11 cellular contexts compared by ENCODE assay signal in genomic region chr21:45365608-45366241, GRCh38. TPM values are rescaled to one million over a fixed set of nuclear protein-coding genes. Genes with fewer than 3 reads are reported as not detected.
DNase-seq lines count a peak whose midpoint lies in the region; ATAC-seq and TF ChIP-seq lines count a peak whose summit lies in the region.
"Had no signal": no experiment of that assay in that cellular context is flagged by ENCODE, and none has a peak within 500 bp of the region (broad histone marks: within the 10 kb centered on the region; RNA-seq: fewer than 3 reads in every experiment).

No MANE protein-coding gene starts in this region.

- H3K23ac ChIP-seq in neuronal stem cell (ENCODE audit: low read depth, low read length, poor library complexity), result no peak overlapping the region

- H3K27me3 ChIP-seq in esophagus (ENCODE audit: control insufficient read depth in 1 of 2, insufficient read depth in 2 of 2, low read length in 2 of 2) (no peaks in the 10 kb centered on the region), neuronal stem cell (ENCODE audit: control insufficient read depth in 3 of 3, insufficient read depth in 3 of 3, low read depth in 1 of 3, low read length in 3 of 3) (peaks cover 0 to 16% (median 0%) of the 10 kb centered on the region in 3 experiments)
- H3K27me3 ChIP-seq: cardiac muscle cell had no signal

- H2BK120ac ChIP-seq in neuronal stem cell (ENCODE audit: low read depth, low read length), result no peak overlapping the region

- POLR2A ChIA-PET in AG04449 (lab: Yijun Ruan, JAX), result no interaction called here

- H3K4me3 ChIP-seq in AG04449 (ENCODE audit: low read depth, low read length) (no peak overlapping the region), esophagus (ENCODE audit: low read depth in 1 of 2, low read length in 2 of 2) (no peak overlapping the region), neuronal stem cell (ENCODE audit: low read length in 2 of 2) (no peak overlapping the region)
- H3K4me3 ChIP-seq: cardiac muscle cell had no signal

- H2AFZ ChIP-seq in neuronal stem cell (ENCODE audit: low read length), result no peak overlapping the region

- CTCF ChIA-PET in AG04449 (lab: Yijun Ruan, JAX), result no interaction called here

- peaks cover 2% of the 10 kb centered on the region for H3K79me1 ChIP-seq in neuronal stem cell (ENCODE audit: low read depth, low read length)

- H3K36me3 Mint-ChIP-seq in CD14-positive monocyte (no peaks in the 10 kb centered on the region), T-helper 17 cell (ENCODE audit: low read depth) (no peaks in the 10 kb centered on the region)

- no peak for TF ChIP-seq CTCF in AG04449 (IDR thresholded peaks at IDR 0.05; ENCODE audit: insufficient read depth, low read length, missing control alignments)
- no peak for TF ChIP-seq CTCF in CD14-positive monocyte (IDR thresholded peaks at IDR 0.05)

- no peak for TF ChIP-seq RAD21 in Ishikawa (IDR thresholded peaks at IDR 0.05; ENCODE audit: low read depth)

- H3K4me1 ChIP-seq in esophagus (ENCODE audit: control insufficient read depth in 2 of 2, insufficient read depth in 2 of 2, low read length in 1 of 2) (peaks cover 4 to 5% of the 10 kb centered on the region in 2 donors), neuronal stem cell (ENCODE audit: control insufficient read depth in 2 of 2, insufficient read depth in 1 of 2, low read depth in 1 of 2, low read length in 2 of 2) (peaks cover 2 to 35% of the 10 kb centered on the region in 2 donors)

- no peak overlapping the region for H4K91ac ChIP-seq in neuronal stem cell (ENCODE audit: low read depth, low read length, poor library complexity)

- H3K27me3 Mint-ChIP-seq in CD14-positive monocyte (ENCODE audit: low read depth in 3 of 3) (peaks cover 6 to 11% (median 6%) of the 10 kb centered on the region in 3 donors), T-helper 17 cell (peaks cover 39% of the 10 kb centered on the region)

- H3K27ac Mint-ChIP-seq in CD14-positive monocyte (no peak overlapping the region), T-helper 17 cell (no peak overlapping the region)
- H3K27ac Mint-ChIP-seq: activated B cell treated with CpG ODN at 0.5 μM for 24 hours had no signal

- H4K8ac ChIP-seq in neuronal stem cell (ENCODE audit: low read depth, low read length), result no peak overlapping the region

- peak overlapping the region; percentile 90 for H2BK12ac ChIP-seq in neuronal stem cell (ENCODE audit: low read length)

- peaks cover 0 to 2% (median 0%) of the 10 kb centered on the region in 7 donors for H3K9me3 Mint-ChIP-seq in CD14-positive monocyte
- H3K9me3 Mint-ChIP-seq: activated B cell treated with CpG ODN at 0.5 μM for 24 hours had no signal

- ATAC-seq in HG02870 (IDR thresholded peaks at IDR 0.05; ENCODE audit: unreplicated experiment), result no peak
- no peak for ATAC-seq in T-helper 17 cell

- H3K36me3 ChIP-seq in esophagus (ENCODE audit: control insufficient read depth in 2 of 2, insufficient read depth in 2 of 2, low read length in 1 of 2) (no peaks in the 10 kb centered on the region), neuronal stem cell (replicated peaks in 1 of 2; ENCODE audit: control insufficient read depth in 2 of 2, insufficient read depth in 2 of 2, low read length in 2 of 2) (no peaks in the 10 kb centered on the region)
- H3K36me3 ChIP-seq: cardiac muscle cell had no signal

- H3K9me3 ChIP-seq in esophagus (ENCODE audit: control insufficient read depth in 2 of 2, insufficient read depth in 1 of 2, low read depth in 1 of 2, low read length in 1 of 2) (no peaks in the 10 kb centered on the region), neuronal stem cell (replicated peaks in 1 of 2; ENCODE audit: control insufficient read depth in 2 of 2, insufficient read depth in 1 of 2, low read depth in 1 of 2, low read length in 2 of 2) (no peaks in the 10 kb centered on the region), T-helper 17 cell (ENCODE audit: control insufficient read depth, low read length, poor library complexity, severe bottlenecking) (no peaks in the 10 kb centered on the region)

- H2BK5ac ChIP-seq in neuronal stem cell (ENCODE audit: low read length), result peak overlapping the region; percentile 75

- peak overlapping the region; percentile 81 for H2BK15ac ChIP-seq in neuronal stem cell (ENCODE audit: low read length)

- H3K4me1 Mint-ChIP-seq in CD14-positive monocyte, result peaks cover 10% of the 10 kb centered on the region
- H3K4me1 Mint-ChIP-seq in T-helper 17 cell, result peaks cover 8% of the 10 kb centered on the region

- intact Hi-C loops in CD14-positive monocyte (cut with micrococcal nuclease), result no loop called here

- TF ChIP-seq EP300 in Ishikawa (IDR thresholded peaks at IDR 0.05; ENCODE audit: borderline replicate concordance), result no peak

- H3K4ac ChIP-seq in neuronal stem cell (ENCODE audit: low read length), result no peak overlapping the region

- no peak overlapping the region for H3K9ac ChIP-seq in neuronal stem cell (ENCODE audit: low read depth, low read length, poor library complexity)

- WGBS in esophagus, 2 donors, result 78 to 80% methylated on average over 26 of the region's 26 CpGs
- no CpG with 5 or more reads among the region's 26 CpGs for WGBS in neuronal stem cell (ENCODE audit: extremely low coverage in 2 of 2, insufficient read length in 2 of 2, insufficient replicate concordance in 1 of 2), 2 donors

- no peak overlapping the region for H3K14ac ChIP-seq in neuronal stem cell (ENCODE audit: low read length)

- H2AK5ac ChIP-seq in neuronal stem cell (ENCODE audit: low read depth, low read length), result peak overlapping the region; percentile 97

- DNase-seq in AG04449 (ENCODE audit: low read depth, low spot score), result peak; percentile 17
- no peak for DNase-seq in neuronal stem cell (ENCODE audit: low spot score)
- no peak for DNase-seq in CD14-positive monocyte (ENCODE audit: low spot score)
- DNase-seq in caudate nucleus (lab: John Stamatoyannopoulos, UW), result no peak
- DNase-seq in T-helper 17 cell, result no peak
- DNase-seq: activated B cell treated with CpG ODN at 0.5 μM for 24 hours, COR-L47 had no signal

- H3K18ac ChIP-seq in neuronal stem cell (ENCODE audit: low read length), result peak overlapping the region; percentile 91

- no peak overlapping the region for H3K4me2 ChIP-seq in neuronal stem cell (ENCODE audit: insufficient read depth, low read length, poor library complexity, severe bottlenecking)

- H3K27ac ChIP-seq in esophagus (ENCODE audit: low read depth in 2 of 2, low read length in 1 of 2) (peak overlapping the region; percentile 25 to 80), neuronal stem cell (replicated peaks; ENCODE audit: low read length) (no peak overlapping the region), caudate nucleus (ENCODE audit: low read depth, low read length) (no peak overlapping the region)
- H3K27ac ChIP-seq: cardiac muscle cell had no signal

- H3K4me3 Mint-ChIP-seq in CD14-positive monocyte (no peak overlapping the region), T-helper 17 cell (no peak overlapping the region)
- H3K4me3 Mint-ChIP-seq: activated B cell treated with CpG ODN at 0.5 μM for 24 hours had no signal

TF ChIP-seq in Ishikawa, 13 proteins besides CTCF, POLR2A, EP300 and RAD21:
- peak; percentile 64 for TF ChIP-seq CREB1 (IDR thresholded peaks at IDR 0.05; ENCODE audit: low read depth)
- no peak for TF ChIP-seq FOXM1 (IDR thresholded peaks at IDR 0.05; ENCODE audit: borderline replicate concordance, low read depth)
- peak; percentile 93 for TF ChIP-seq TEAD4 (IDR thresholded peaks at IDR 0.05)
TF ChIP-seq in Ishikawa: peak in this region for 2.

RNA-seq across cellular contexts. Expression of gene COL18A1, which starts 39.2 kb away (rescaled TPM):
- 10 to 100 TPM; 29.7 to 29.9 TPM for polyA plus RNA-seq in esophagus
- 42.5 TPM for polyA plus RNA-seq in neuronal stem cell (2013, experiment 1 of 2)
- polyA plus RNA-seq in neuronal stem cell (2013, experiment 2 of 2), result 42.1 TPM
- 1 to 10 TPM in 1 of 2 donors, under 1 TPM in 1; 0.80 to 1.1 TPM for polyA plus RNA-seq in CD14-positive monocyte
- total RNA-seq in T-helper 17 cell, result 10 to 100 TPM in 1 of 2 donors, 1 to 10 TPM in 1; 5.4 to 17.1 TPM

Comparison
In these comparisons a context has a peak if more than half of its experiments do, and no peak if none do; other contexts are left out.
1. H3K27ac ChIP-seq: peak in esophagus (2 of 2); none in neuronal stem cell (single experiment) and caudate nucleus (single experiment).
2. RNA of gene COL18A1, which starts 39.2 kb away (polyA plus RNA-seq): 29.7 to 29.9 TPM in esophagus; 0.80 to 1.1 TPM in CD14-positive monocyte; every median in the first group is over 10 times any median in the second.